Comparison of ENCODE assay signal across 22 cellular contexts in genomic region chrX:72084114-72084513, GRCh38.
"Had no signal": no experiment of that assay in that cellular context is flagged by ENCODE, and none has a peak within 500 bp of the region (broad histone marks: within the 10 kb centered on the region; RNA-seq: fewer than 3 reads in every experiment).

No MANE protein-coding gene starts in this region.

- H3K36me3 ChIP-seq: esophagus squamous epithelium, gastrocnemius medialis, heart right ventricle, left lung, lower lobe of right lung had no signal

- H3K27me3 ChIP-seq: esophagus squamous epithelium, gastrocnemius medialis, left lung had no signal

- H3K4me3 ChIP-seq: coronary artery, dorsolateral prefrontal cortex, esophagus squamous epithelium, gastrocnemius medialis, heart right ventricle, left lung, lower lobe of right lung had no signal

- DNase-seq: dermis blood vessel endothelial cell; dorsolateral prefrontal cortex; effector CD4-positive, alpha-beta T cell; effector memory CD4-positive, alpha-beta T cell; erythroblast; esophagus squamous epithelium; foreskin fibroblast; foreskin melanocyte; gastrocnemius medialis; glutamatergic neuron; head of caudate nucleus; heart right ventricle; hippocampal formation; left cardiac atrium; left lung; left ventricle myocardium superior; lower lobe of right lung; mesenchymal stem cell; midbrain had no signal

- H3K4me1 ChIP-seq: esophagus squamous epithelium, gastrocnemius medialis, lower lobe of right lung had no signal

- H3K9me3 ChIP-seq: esophagus squamous epithelium, gastrocnemius medialis, heart right ventricle, left lung, lower lobe of right lung had no signal

- ATAC-seq: esophagus mucosa, gastrocnemius medialis, heart right ventricle, left cardiac atrium, left lung, left ventricle myocardium superior, lower lobe of right lung had no signal

- H3K27ac ChIP-seq: coronary artery, dorsolateral prefrontal cortex, epithelial cell of prostate, esophagus squamous epithelium, gastrocnemius medialis, heart right ventricle, left lung, lower lobe of right lung had no signal
